21 cellular contexts compared by ENCODE assay signal in the genomic region with DNA sequence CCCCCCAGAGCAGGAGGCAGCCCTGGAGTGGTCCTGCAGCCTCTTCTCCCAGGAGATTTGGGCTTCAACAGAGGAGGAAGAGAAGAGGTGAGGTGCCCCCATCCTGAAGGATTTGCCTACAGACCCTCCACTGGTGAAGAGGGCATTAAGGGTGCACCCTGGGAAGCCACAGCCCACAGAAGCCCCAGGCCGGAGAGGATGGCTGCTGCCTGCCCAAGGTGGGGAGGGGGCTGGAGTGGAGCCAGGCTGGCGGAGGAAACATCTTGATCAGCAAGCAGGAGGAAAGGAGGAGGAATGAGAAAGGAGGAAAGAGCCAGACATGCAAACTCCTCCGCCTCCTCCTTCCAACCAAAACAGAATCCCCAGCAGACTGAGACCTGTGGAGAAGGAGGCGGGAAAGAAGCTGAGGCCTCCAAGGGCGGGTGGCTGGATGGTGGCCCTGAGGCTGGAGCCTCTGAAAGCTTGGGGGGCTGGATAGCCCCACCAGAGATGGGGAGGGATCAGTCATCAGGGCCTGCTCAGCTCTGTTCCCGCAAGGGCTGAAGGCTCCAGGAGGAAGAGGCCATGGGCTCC. TPM values are rescaled to one million over a fixed set of nuclear protein-coding genes. Genes with fewer than 3 reads are reported as not detected.
DNase-seq lines count a peak whose midpoint lies in the region; ATAC-seq, FAIRE-seq and TF ChIP-seq lines count a peak whose summit lies in the region.
"Had no signal": no experiment of that assay in that cellular context is flagged by ENCODE, and none has a peak within 500 bp of the region (broad histone marks: within the 10 kb centered on the region; RNA-seq: fewer than 3 reads in every experiment).

No MANE protein-coding gene starts in this region.

- DNase-seq in heart right ventricle (no peak), Right ventricle myocardium inferior (ENCODE audit: missing footprints) (no peak), esophagus squamous epithelium (lab: John Stamatoyannopoulos, UW) (no peak), neuronal stem cell (ENCODE audit: low spot score) (no peak), C1 segment of cervical spinal cord (lab: John Stamatoyannopoulos, UW) (no peak), HTR-8/SVneo (ENCODE audit: insufficient read length, low spot score) (no peak)
- DNase-seq: activated CD4-positive, alpha-beta T cell treated with anti-CD3 and anti-CD28 coated beads for 4 hours; BE2C; DMS153; GOT3; head of caudate nucleus; immature natural killer cell; MM.1S; NCI-H1694; NCI-H82; PC-9; SK-N-SH had no signal

- H3K79me1 ChIP-seq in neuronal stem cell (ENCODE audit: low read depth, low read length), result no peaks in the 10 kb centered on the region

- no peak overlapping the region for H2BK120ac ChIP-seq in neuronal stem cell (ENCODE audit: low read depth, low read length)

- no peak overlapping the region for H3K23ac ChIP-seq in neuronal stem cell (ENCODE audit: low read depth, low read length, poor library complexity)

- ATAC-seq in heart right ventricle (peak in 1 of 8 donors; percentile 14), Right ventricle myocardium inferior (no peak), GM19351 (IDR thresholded peaks at IDR 0.05; ENCODE audit: unreplicated experiment) (no peak), GM18870 (IDR thresholded peaks at IDR 0.05; ENCODE audit: unreplicated experiment) (no peak)

- 60 to 72% methylated on average over 6 of the region's 6 CpGs for WGBS in heart right ventricle, 2 donors
- 75 to 85% methylated on average over 4 to 5 of the region's 6 CpGs for WGBS in esophagus squamous epithelium, 2 donors
- no CpG with 5 or more reads among the region's 6 CpGs for WGBS in neuronal stem cell (ENCODE audit: extremely low coverage in 2 of 2, insufficient read length in 2 of 2, insufficient replicate concordance in 1 of 2), 2 donors

- H3K27ac ChIP-seq in heart right ventricle (peak overlapping the region in 6 of 10 donors; percentile 8 to 41 (median 32)), esophagus squamous epithelium (peak overlapping the region in 3 of 4 donors; percentile 3 to 34 (median 13)), neuronal stem cell (replicated peaks; ENCODE audit: low read length) (no peak overlapping the region)
- H3K27ac ChIP-seq: neural progenitor cell, PC-9, right lobe of liver had no signal

- no peak for TF ChIP-seq POLR2A in esophagus squamous epithelium (IDR thresholded peaks at IDR 0.05)

- H2AFZ ChIP-seq in neuronal stem cell (ENCODE audit: low read length), result no peak overlapping the region
- H2AFZ ChIP-seq: neural progenitor cell, PC-9 had no signal

- H3K4me1 ChIP-seq in heart right ventricle, result peaks cover 7 to 54% (median 23%) of the 10 kb centered on the region in 9 donors
- H3K4me1 ChIP-seq in esophagus squamous epithelium, result peaks cover 10 to 60% (median 26%) of the 10 kb centered on the region in 3 donors
- H3K4me1 ChIP-seq in neuronal stem cell (ENCODE audit: control insufficient read depth in 2 of 2, insufficient read depth in 1 of 2, low read depth in 1 of 2, low read length in 2 of 2), result peaks cover 0 to 2% of the 10 kb centered on the region in 2 donors
- H3K4me1 ChIP-seq: neural progenitor cell had no signal

- H3K14ac ChIP-seq in neuronal stem cell (ENCODE audit: low read length), result no peak overlapping the region

- no peak overlapping the region for H2BK12ac ChIP-seq in neuronal stem cell (ENCODE audit: low read length)

- no peak overlapping the region for H3K9ac ChIP-seq in neuronal stem cell (ENCODE audit: low read depth, low read length, poor library complexity)
- H3K9ac ChIP-seq: neural progenitor cell, SK-N-SH had no signal

- intact Hi-C loops in heart right ventricle (cut with DNase I), result loop anchor here in 2 of 10 donors (5.0 to 10.0 kb wide), 2 partner anchors 33 to 65 kb away; no protein-coding TSS in a partner anchor
- intact Hi-C loops in Right ventricle myocardium inferior (cut with DNase I), result no loop called here
- intact Hi-C loops in esophagus squamous epithelium (cut with DNase I), result loop anchor here (10.0 kb wide), 1 partner anchor 65 kb away; no protein-coding TSS in a partner anchor

- no peak overlapping the region for H2BK5ac ChIP-seq in neuronal stem cell (ENCODE audit: low read length)

- no peak overlapping the region for H3K4ac ChIP-seq in neuronal stem cell (ENCODE audit: low read length)

- H3K9me3 ChIP-seq in heart right ventricle (no peaks in the 10 kb centered on the region), esophagus squamous epithelium (no peaks in the 10 kb centered on the region), neuronal stem cell (replicated peaks in 1 of 2; ENCODE audit: control insufficient read depth in 2 of 2, insufficient read depth in 1 of 2, low read depth in 1 of 2, low read length in 2 of 2) (no peaks in the 10 kb centered on the region)
- H3K9me3 ChIP-seq: BE2C, right lobe of liver, SK-N-SH had no signal

- no peak overlapping the region for H4K91ac ChIP-seq in neuronal stem cell (ENCODE audit: low read depth, low read length, poor library complexity)

- no peak for FAIRE-seq in HTR-8/SVneo (lab: Jason Lieb, UNC)

- no peak overlapping the region for H2BK15ac ChIP-seq in neuronal stem cell (ENCODE audit: low read length)

- H3K4me3 ChIP-seq in heart right ventricle, result no peak overlapping the region
- no peak overlapping the region for H3K4me3 ChIP-seq in esophagus squamous epithelium
- no peak overlapping the region for H3K4me3 ChIP-seq in neuronal stem cell (ENCODE audit: low read length in 2 of 2)
- H3K4me3 ChIP-seq: neural progenitor cell, PC-9, right lobe of liver had no signal

- H3K27me3 ChIP-seq in heart right ventricle, result no peaks in the 10 kb centered on the region
- no peaks in the 10 kb centered on the region for H3K27me3 ChIP-seq in esophagus squamous epithelium
- peaks cover 0 to 2% (median 0%) of the 10 kb centered on the region in 3 experiments for H3K27me3 ChIP-seq in neuronal stem cell (ENCODE audit: control insufficient read depth in 3 of 3, insufficient read depth in 3 of 3, low read depth in 1 of 3, low read length in 3 of 3)
- H3K27me3 ChIP-seq: BE2C, neural progenitor cell, right lobe of liver had no signal

- no peak overlapping the region for H4K8ac ChIP-seq in neuronal stem cell (ENCODE audit: low read depth, low read length)

- no peak for TF ChIP-seq CTCF in heart right ventricle (IDR thresholded peaks at IDR 0.05)
- TF ChIP-seq CTCF in esophagus squamous epithelium (IDR thresholded peaks at IDR 0.05), result no peak

- no peak overlapping the region for H2AK5ac ChIP-seq in neuronal stem cell (ENCODE audit: low read depth, low read length)

- H3K4me2 ChIP-seq in neuronal stem cell (ENCODE audit: insufficient read depth, low read length, poor library complexity, severe bottlenecking), result no peak overlapping the region
- H3K4me2 ChIP-seq: neural progenitor cell, PC-9, SK-N-SH had no signal

- H3K36me3 ChIP-seq in heart right ventricle, result peaks cover 0 to 18% (median 0%) of the 10 kb centered on the region in 9 donors
- no peaks in the 10 kb centered on the region for H3K36me3 ChIP-seq in esophagus squamous epithelium
- H3K36me3 ChIP-seq in neuronal stem cell (replicated peaks in 1 of 2; ENCODE audit: control insufficient read depth in 2 of 2, insufficient read depth in 2 of 2, low read length in 2 of 2), result peaks cover 0 to 2% of the 10 kb centered on the region in 2 donors
- H3K36me3 ChIP-seq: neural progenitor cell, right lobe of liver had no signal

- peak overlapping the region; percentile 42 for H3K18ac ChIP-seq in neuronal stem cell (ENCODE audit: low read length)

RNA-seq across cellular contexts. Expression of a gene that starts 31.3 kb away (rescaled TPM):
- 10 to 100 TPM; 14.4 to 33.9 (median 21.7) TPM for total RNA-seq in heart right ventricle
- 1 to 10 TPM; 8.1 to 8.9 TPM for polyA plus RNA-seq in heart right ventricle
- total RNA-seq in Right ventricle myocardium inferior, result 30.3 TPM
- 10 to 100 TPM in 3 of 4 donors, 1 to 10 TPM in 1; 9.6 to 24.8 (median 17.8) TPM for total RNA-seq in esophagus squamous epithelium
- 6.6 TPM for polyA plus RNA-seq in neuronal stem cell (2013, experiment 1 of 2)
- polyA plus RNA-seq in neuronal stem cell (2013, experiment 2 of 2), result 6.3 TPM
